ENCODE assay signal across 20 cellular contexts in the genomic region with DNA sequence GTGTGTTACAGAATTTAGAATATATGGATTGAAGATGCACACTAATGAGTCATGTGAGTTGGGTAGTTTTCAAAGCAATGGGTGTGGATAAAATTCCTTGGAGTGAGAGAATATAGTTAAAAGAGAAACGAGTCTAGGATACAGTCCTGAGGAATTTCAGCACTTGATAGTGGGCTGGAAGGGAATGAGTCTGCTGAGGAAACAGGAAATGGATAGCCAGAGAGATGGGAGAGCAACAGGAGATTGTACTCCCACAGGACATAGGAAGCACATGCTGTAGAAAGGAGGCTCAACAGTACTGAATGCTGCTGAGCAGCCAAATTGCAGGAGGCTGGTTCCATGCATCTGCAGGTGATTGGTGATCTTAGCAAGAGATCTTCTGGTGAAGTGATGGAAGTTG.
DNase-seq lines count a peak whose midpoint lies in the region; ATAC-seq and TF ChIP-seq lines count a peak whose summit lies in the region.
"Had no signal": no experiment of that assay in that cellular context is flagged by ENCODE, and none has a peak within 500 bp of the region (broad histone marks: within the 10 kb centered on the region; RNA-seq: fewer than 3 reads in every experiment).

No MANE protein-coding gene starts in this region.

- no peak overlapping the region for H2BK5ac ChIP-seq in mesenchymal stem cell (ENCODE audit: low read depth, low read length, poor library complexity, severe bottlenecking)

- no peak overlapping the region for H3K18ac ChIP-seq in mesenchymal stem cell (ENCODE audit: low read depth in 1 of 2, low read length in 2 of 2)

- no peak for TF ChIP-seq POLR2A in heart left ventricle (IDR thresholded peaks at IDR 0.05)

- no peak for ATAC-seq in heart left ventricle
- ATAC-seq: GM12878, K562 had no signal

- no peaks in the 10 kb centered on the region for H3K27me3 Mint-ChIP-seq in chondrocyte (ENCODE audit: low read depth)

- H3K27ac Mint-ChIP-seq in chondrocyte (ENCODE audit: unreplicated experiment): peak overlapping the region; percentile 74

- no peak overlapping the region for H2AK5ac ChIP-seq in mesenchymal stem cell (ENCODE audit: low read length, severe bottlenecking)

- peak in 1 of 2 donors; percentile 71 for DNase-seq in cardiac muscle cell (ENCODE audit: low read depth in 1 of 2, low spot score in 1 of 2)
- DNase-seq in heart left ventricle: no peak
- no peak for DNase-seq in chondrocyte (ENCODE audit: low spot score)
- peak; percentile 33 for DNase-seq in mesenchymal stem cell
- no peak for DNase-seq in cortex of kidney (lab: John Stamatoyannopoulos, UW)
- DNase-seq in DMS114 treated with DMSO at 0.1 percent for 48 hours (lab: John Stamatoyannopoulos, UW; ENCODE audit: unreplicated experiment): no peak
- no peak for DNase-seq in T-helper 1 cell
- no peak for DNase-seq in HCEC 1CT
- DNase-seq: C1 segment of cervical spinal cord, DMS 273 treated with DMSO at 0.1 percent for 48 hours, NCI-H1436 treated with DMSO at 0.1 percent for 48 hours, NCI-H2081, NCI-H345, NCI-H748 treated with DMSO at 0.1 percent for 48 hours, Peyer's patch, SHP77 had no signal

- no peak overlapping the region for H3K4me2 ChIP-seq in mesenchymal stem cell (ENCODE audit: low read length, poor library complexity, severe bottlenecking)

- H3K23ac ChIP-seq in mesenchymal stem cell (ENCODE audit: low read length in 2 of 2): no peak overlapping the region

- 6 to 14% (median 7%) methylated on average over 1 of the region's 1 CpG for WGBS in heart left ventricle, 4 donors
- WGBS in mesenchymal stem cell: 18% methylated on average over 1 of the region's 1 CpG

- H3K27me3 ChIP-seq in cardiac muscle cell: no peaks in the 10 kb centered on the region
- H3K27me3 ChIP-seq in heart left ventricle: no peaks in the 10 kb centered on the region
- H3K27me3 ChIP-seq in mesenchymal stem cell (ENCODE audit: control insufficient read depth in 1 of 2, insufficient read depth in 1 of 2, low read length in 2 of 2): no peaks in the 10 kb centered on the region
- H3K27me3 ChIP-seq: Peyer's patch had no signal

- no peak overlapping the region for H3K4ac ChIP-seq in mesenchymal stem cell (ENCODE audit: low read depth in 1 of 2, low read length in 2 of 2)

- H2BK120ac ChIP-seq in mesenchymal stem cell (ENCODE audit: low read depth, low read length): no peak overlapping the region

- H3K27ac ChIP-seq in cardiac muscle cell (peak overlapping the region; percentile 92), heart left ventricle (no peak overlapping the region), mesenchymal stem cell (ENCODE audit: low read length, poor library complexity, severe bottlenecking) (no peak overlapping the region)
- H3K27ac ChIP-seq: 22Rv1, Peyer's patch had no signal

- peaks cover 2% of the 10 kb centered on the region for H3K9me3 Mint-ChIP-seq in chondrocyte (ENCODE audit: low read depth)

- no peak overlapping the region for H3K9ac ChIP-seq in mesenchymal stem cell (ENCODE audit: low read length)

- no peak overlapping the region for H2BK12ac ChIP-seq in mesenchymal stem cell (ENCODE audit: low read length in 2 of 2)

- no peak for TF ChIP-seq CTCF in cardiac muscle cell (IDR thresholded peaks at IDR 0.05; ENCODE audit: low read depth, low read length)
- TF ChIP-seq CTCF in heart left ventricle (IDR thresholded peaks at IDR 0.05): no peak
- no peak for TF ChIP-seq CTCF in chondrocyte (IDR thresholded peaks at IDR 0.05)

- H3K4me3 ChIP-seq in cardiac muscle cell: no peak overlapping the region
- H3K4me3 ChIP-seq in heart left ventricle: no peak overlapping the region
- no peak overlapping the region for H3K4me3 ChIP-seq in mesenchymal stem cell (ENCODE audit: insufficient read depth in 1 of 2, low read depth in 1 of 2, low read length in 2 of 2)
- H3K4me3 ChIP-seq: GM12878, HAP-1, K562, Peyer's patch had no signal

- H3K4me3 Mint-ChIP-seq in chondrocyte (ENCODE audit: unreplicated experiment): no peak overlapping the region

- peaks cover 3% of the 10 kb centered on the region for H3K79me1 ChIP-seq in mesenchymal stem cell (replicated peaks; ENCODE audit: low read length, poor library complexity, severe bottlenecking)

- H4K91ac ChIP-seq in mesenchymal stem cell (ENCODE audit: low read length): no peak overlapping the region

- no peak overlapping the region for H4K8ac ChIP-seq in mesenchymal stem cell (ENCODE audit: low read length)

- H2BK15ac ChIP-seq in mesenchymal stem cell (ENCODE audit: low read depth, poor library complexity, severe bottlenecking): no peak overlapping the region

- no peaks in the 10 kb centered on the region for H3K9me3 ChIP-seq in cardiac muscle cell (ENCODE audit: low read depth)
- H3K9me3 ChIP-seq in heart left ventricle: no peaks in the 10 kb centered on the region
- H3K9me3 ChIP-seq in mesenchymal stem cell (ENCODE audit: control insufficient read depth, low read length): no peaks in the 10 kb centered on the region
- H3K9me3 ChIP-seq: HAP-1, Peyer's patch had no signal

- peaks cover 25% of the 10 kb centered on the region for H3K4me1 Mint-ChIP-seq in chondrocyte (ENCODE audit: low read depth)

- H3K4me1 ChIP-seq in cardiac muscle cell (ENCODE audit: low read depth) (peaks cover 43% of the 10 kb centered on the region), heart left ventricle (peaks cover 0 to 12% (median 0%) of the 10 kb centered on the region in 12 donors), mesenchymal stem cell (ENCODE audit: control insufficient read depth, insufficient read depth, low read depth, low read length) (no peaks in the 10 kb centered on the region)
- H3K4me1 ChIP-seq: HAP-1, Peyer's patch had no signal

- intact Hi-C loops in heart left ventricle (cut with DNase I): no loop called here

- H3K36me3 Mint-ChIP-seq in chondrocyte (ENCODE audit: low read depth): peaks cover 26% of the 10 kb centered on the region

- H3K36me3 ChIP-seq in cardiac muscle cell (peaks cover 57% of the 10 kb centered on the region), heart left ventricle (no peaks in the 10 kb centered on the region), mesenchymal stem cell (ENCODE audit: control insufficient read depth in 1 of 2, insufficient read depth in 2 of 2, low read depth in 1 of 2, low read length in 2 of 2) (peaks cover 0 to 4% of the 10 kb centered on the region in 2 experiments)
- H3K36me3 ChIP-seq: HAP-1, Peyer's patch had no signal

- no peak overlapping the region for H2AFZ ChIP-seq in mesenchymal stem cell (ENCODE audit: low read depth, low read length)

- no peak overlapping the region for H3K14ac ChIP-seq in mesenchymal stem cell (ENCODE audit: low read length in 2 of 2)
